In genomic region chr1:162316187-162316586, GRCh38 we compare ENCODE assay signal across 27 cellular contexts.
"Had no signal": no experiment of that assay in that cellular context is flagged by ENCODE, and none has a peak within 500 bp of the region (broad histone marks: within the 10 kb centered on the region; RNA-seq: fewer than 3 reads in every experiment).

No MANE protein-coding gene starts in this region.

- H3K9me3 Mint-ChIP-seq: activated CD4-positive, alpha-beta memory T cell treated with anti-CD3 and anti-CD28 coated beads for 36 hours; activated CD4-positive, alpha-beta T cell treated with anti-CD3 and anti-CD28 coated beads, Interleukin-2, amount 10 ng/mL, durations not matched to agents 24 days and 14 days; activated T-cell treated with anti-CD3 and anti-CD28 coated beads, Interleukin-2, amount 50 U/mL, for 72 hours had no signal

- H3K4me3 Mint-ChIP-seq: activated CD4-positive, alpha-beta memory T cell treated with anti-CD3 and anti-CD28 coated beads for 36 hours; activated CD4-positive, alpha-beta T cell treated with anti-CD3 and anti-CD28 coated beads, Interleukin-2, amount 10 ng/mL, durations not matched to agents 24 days and 14 days; activated T-cell treated with anti-CD3 and anti-CD28 coated beads, Interleukin-2, amount 50 U/mL, for 72 hours; activated T-helper 17 cell treated with anti-CD3 and anti-CD28 coated beads, Interleukin-2, amount 50 U/mL, for 72 hours had no signal

- FAIRE-seq: astrocyte had no signal

- H3K9me3 ChIP-seq: adrenal gland, body of pancreas, breast epithelium had no signal

- H3K27me3 ChIP-seq: adrenal gland, body of pancreas, breast epithelium had no signal

- ATAC-seq: activated T-cell treated with anti-CD3 and anti-CD28 coated beads, Interleukin-2, amount 50 U/mL, for 72 hours; activated T-helper 17 cell treated with anti-CD3 and anti-CD28 coated beads, Interleukin-2, amount 50 U/mL, for 72 hours; body of pancreas had no signal

- H3K4me3 ChIP-seq: adrenal gland, body of pancreas, breast epithelium had no signal

- H3K27ac Mint-ChIP-seq: activated CD4-positive, alpha-beta memory T cell treated with anti-CD3 and anti-CD28 coated beads for 36 hours; activated CD4-positive, alpha-beta T cell treated with anti-CD3 and anti-CD28 coated beads, Interleukin-2, amount 10 ng/mL, durations not matched to agents 24 days and 14 days; activated T-cell treated with anti-CD3 and anti-CD28 coated beads, Interleukin-2, amount 50 U/mL, for 72 hours; activated T-helper 17 cell treated with anti-CD3 and anti-CD28 coated beads, Interleukin-2, amount 50 U/mL, for 72 hours had no signal

- H3K36me3 ChIP-seq: adrenal gland, breast epithelium had no signal

- H3K4me1 Mint-ChIP-seq: activated CD4-positive, alpha-beta T cell treated with anti-CD3 and anti-CD28 coated beads, Interleukin-2, amount 10 ng/mL, durations not matched to agents 24 days and 14 days; activated T-helper 17 cell treated with anti-CD3 and anti-CD28 coated beads, Interleukin-2, amount 50 U/mL, for 72 hours had no signal

- H3K27ac ChIP-seq: adrenal gland, body of pancreas, breast epithelium had no signal

- H3K4me1 ChIP-seq: adrenal gland, body of pancreas, breast epithelium had no signal

- H3K36me3 Mint-ChIP-seq: activated CD4-positive, alpha-beta memory T cell treated with anti-CD3 and anti-CD28 coated beads for 36 hours had no signal

- DNase-seq: activated CD4-positive, alpha-beta memory T cell treated with anti-CD3 and anti-CD28 coated beads for 36 hours; activated CD4-positive, alpha-beta T cell treated with anti-CD3 and anti-CD28 coated beads, Interleukin-2, amount 10 ng/mL, durations not matched to agents 24 days and 14 days; activated effector memory CD4-positive, alpha-beta T cell treated with anti-CD3 and anti-CD28 coated beads, Interleukin-2, amount 50 U/mL, for 16 hours; activated naive CD4-positive, alpha-beta T cell; activated naive CD4-positive, alpha-beta T cell treated with anti-CD3 and anti-CD28 coated beads, Interleukin-2, amount 50 U/mL, for 16 hours; activated T-cell treated with anti-CD3 and anti-CD28 coated beads, Interleukin-2, amount 50 U/mL, for 1 hour; activated T-cell treated with anti-CD3 and anti-CD28 coated beads, Interleukin-2, amount 50 U/mL, for 72 hours; adrenal gland; body of pancreas; Kasumi-1; KG1; MM.1S; MV-4-11; NCI-H1092; NCI-H1436 treated with DMSO at 0.1 percent for 48 hours; NCI-H1694 treated with DMSO at 0.1 percent for 48 hours; NCI-H2029; NCI-H345; NCI-H524 treated with DMSO at 0.1 percent for 48 hours; OCI-M1; Right ventricle myocardium superior; SW 1271; T-helper 1 cell; T1000 had no signal
